Comparison of ENCODE assay signal across 16 cellular contexts in the genomic region with DNA sequence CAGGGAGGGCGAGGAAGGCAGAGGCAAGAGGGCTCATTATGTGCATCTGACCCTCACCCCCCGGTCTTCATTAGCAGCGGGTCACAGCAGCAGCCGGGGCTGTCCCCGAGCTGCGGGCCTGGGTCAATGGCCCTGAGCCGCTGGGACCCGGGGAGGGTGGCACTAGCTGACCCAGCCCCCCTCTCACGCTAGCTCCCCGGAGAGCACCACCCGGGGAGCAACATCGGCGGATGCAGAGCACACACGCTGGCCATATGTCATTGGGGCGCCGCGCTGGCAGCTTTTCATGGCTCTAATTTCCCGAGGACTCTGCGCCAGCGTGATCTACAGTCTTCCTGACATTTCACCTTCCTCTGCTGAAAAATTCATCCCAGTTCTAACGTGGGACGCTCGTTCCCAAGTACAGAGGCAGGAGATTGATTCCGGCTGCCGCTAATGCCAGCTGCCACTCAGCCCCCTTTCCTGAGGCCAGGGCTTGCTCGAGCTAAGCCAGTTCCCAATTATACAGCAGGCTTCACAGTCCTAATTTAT.
DNase-seq lines count a peak whose midpoint lies in the region; ATAC-seq and TF ChIP-seq lines count a peak whose summit lies in the region.
"Had no signal": no experiment of that assay in that cellular context is flagged by ENCODE, and none has a peak within 500 bp of the region (broad histone marks: within the 10 kb centered on the region; RNA-seq: fewer than 3 reads in every experiment).

No MANE protein-coding gene starts in this region.

- TF ChIP-seq CTCF in glutamatergic neuron (IDR thresholded peaks at IDR 0.05; ENCODE audit: partially characterized antibody, unreplicated experiment) = no peak

- peaks cover 9% of the 10 kb centered on the region for H3K27me3 Mint-ChIP-seq in glutamatergic neuron (ENCODE audit: unreplicated experiment)
- H3K27me3 Mint-ChIP-seq: activated CD4-positive, alpha-beta T cell treated with anti-CD3 and anti-CD28 coated beads for 36 hours; activated naive CD4-positive, alpha-beta T cell treated with anti-CD3 and anti-CD28 coated beads, Interleukin-2, amount 50 U/mL, for 24 hours had no signal

- peaks cover 35% of the 10 kb centered on the region for H3K4me1 Mint-ChIP-seq in glutamatergic neuron (ENCODE audit: low read depth, unreplicated experiment)

- peak overlapping the region; percentile 67 for H3K4me3 Mint-ChIP-seq in glutamatergic neuron (ENCODE audit: unreplicated experiment)
- H3K4me3 Mint-ChIP-seq: activated CD4-positive, alpha-beta T cell treated with anti-CD3 and anti-CD28 coated beads for 36 hours; activated naive CD4-positive, alpha-beta T cell treated with anti-CD3 and anti-CD28 coated beads, Interleukin-2, amount 50 U/mL, for 24 hours had no signal

- DNase-seq in NCI-H2227 (lab: John Stamatoyannopoulos, UW; ENCODE audit: unreplicated experiment) (peak; percentile 12), NCI-H2227 treated with DMSO at 0.1 percent for 48 hours (lab: John Stamatoyannopoulos, UW) (no peak), NCI-H2171 (lab: John Stamatoyannopoulos, UW) (peak; percentile 67), glutamatergic neuron (peak; percentile 43), sciatic nerve (ENCODE audit: low spot score) (no peak), NCI-H2029 treated with DMSO at 0.1 percent for 48 hours (lab: John Stamatoyannopoulos, UW) (no peak), SHP77 (lab: John Stamatoyannopoulos, UW) (no peak)
- DNase-seq: activated CD4-positive, alpha-beta T cell treated with anti-CD3 and anti-CD28 coated beads for 36 hours; activated T-cell treated with anti-CD3 and anti-CD28 coated beads for 4 hours; effector CD4-positive, alpha-beta T cell; GOT3; NCI-H1436 treated with DMSO at 0.1 percent for 48 hours; NCI-H526; uterus had no signal

- intact Hi-C loops in sciatic nerve (cut with DNase I) = no loop called here

- H3K9me3 Mint-ChIP-seq in glutamatergic neuron (ENCODE audit: unreplicated experiment) = peaks cover 3% of the 10 kb centered on the region
- H3K9me3 Mint-ChIP-seq: activated naive CD4-positive, alpha-beta T cell treated with anti-CD3 and anti-CD28 coated beads, Interleukin-2, amount 50 U/mL, for 24 hours had no signal

- ATAC-seq in sciatic nerve (peak; percentile 38), HG03571 (IDR thresholded peaks at IDR 0.05; ENCODE audit: unreplicated experiment) (no peak)
- ATAC-seq: activated CD4-positive, alpha-beta T cell treated with anti-CD3 and anti-CD28 coated beads for 36 hours had no signal

- H3K27ac Mint-ChIP-seq in glutamatergic neuron (ENCODE audit: unreplicated experiment) = peak overlapping the region; percentile 94

- peaks cover 10% of the 10 kb centered on the region for H3K36me3 Mint-ChIP-seq in glutamatergic neuron (ENCODE audit: unreplicated experiment)

Comparison
In these comparisons a context has a peak if more than half of its experiments do, and no peak if none do; other contexts are left out.
1. DNase-seq: peak in NCI-H2227 (single experiment), NCI-H2171 (single experiment) and glutamatergic neuron (single experiment); none in NCI-H2227 treated with DMSO at 0.1 percent for 48 hours (single experiment), sciatic nerve (single experiment), NCI-H2029 treated with DMSO at 0.1 percent for 48 hours (single experiment) and SHP77 (0 of 2).